Comparison of ENCODE assay signal across 8 cellular contexts in genomic region chr13:43787518-43787891, GRCh38. TPM values are rescaled to one million over a fixed set of nuclear protein-coding genes. Genes with fewer than 3 reads are reported as not detected.
DNase-seq lines count a peak whose midpoint lies in the region; ATAC-seq and TF ChIP-seq lines count a peak whose summit lies in the region.

No MANE protein-coding gene starts in this region.

- peaks cover 0 to 39% of the 10 kb centered on the region in 2 donors for H3K4me1 ChIP-seq in right atrium auricular region
- no peaks in the 10 kb centered on the region for H3K4me1 ChIP-seq in mesodermal cell (ENCODE audit: control insufficient read depth, insufficient read depth, low read length, poor library complexity, severe bottlenecking)

- intact Hi-C loops in left ventricle myocardium superior (cut with micrococcal nuclease): no loop called here

- WGBS in mesodermal cell (ENCODE audit: insufficient coverage in 2 of 2), 2 experiments: 11 to 20% methylated on average over 2 to 7 of the region's 9 CpGs

- H3K9me3 Mint-ChIP-seq in brain: no peaks in the 10 kb centered on the region

- peak overlapping the region; percentile 68 to 81 for H3K27ac ChIP-seq in right atrium auricular region
- peak overlapping the region; percentile 8 for H3K27ac ChIP-seq in mesodermal cell (ENCODE audit: low read depth, low read length, severe bottlenecking)

- ATAC-seq in left ventricle myocardium superior: no peak
- ATAC-seq in HG02798 (IDR thresholded peaks at IDR 0.05; ENCODE audit: poor library complexity, unreplicated experiment): no peak

- H3K36me3 ChIP-seq in right atrium auricular region (no peaks in the 10 kb centered on the region), mesodermal cell (ENCODE audit: control insufficient read depth, insufficient read depth, low read length) (no peaks in the 10 kb centered on the region)

- DNase-seq in right atrium auricular region (ENCODE audit: low spot score) (no peak), left ventricle myocardium superior (no peak), glomerular visceral epithelial cell (ENCODE audit: extremely low spot score) (no peak), NCI-H345 (lab: John Stamatoyannopoulos, UW) (no peak), NCI-H345 treated with DMSO at 0.1 percent for 48 hours (lab: John Stamatoyannopoulos, UW; ENCODE audit: unreplicated experiment) (no peak)

- H3K27ac Mint-ChIP-seq in brain: peak overlapping the region; percentile 78 to 97 (median 91)

- no peaks in the 10 kb centered on the region for H3K27me3 ChIP-seq in right atrium auricular region

- peaks cover 5% of the 10 kb centered on the region for H3K27me3 Mint-ChIP-seq in brain

- peaks cover 57% of the 10 kb centered on the region for H3K4me1 Mint-ChIP-seq in brain

- H3K4me3 Mint-ChIP-seq in brain: peak overlapping the region; percentile 84 to 91 (median 87)

- H3K36me3 Mint-ChIP-seq in brain: no peaks in the 10 kb centered on the region

- H3K9me3 ChIP-seq in right atrium auricular region (no peaks in the 10 kb centered on the region), mesodermal cell (ENCODE audit: control insufficient read depth, low read length) (no peaks in the 10 kb centered on the region)

- TF ChIP-seq CTCF in right atrium auricular region (IDR thresholded peaks at IDR 0.05): no peak
- no peak for TF ChIP-seq CTCF in brain (conservative IDR thresholded peaks at IDR 0.05)

- H3K4me3 ChIP-seq in right atrium auricular region (peak overlapping the region; percentile 59 to 67), mesodermal cell (ENCODE audit: extremely low read depth, insufficient read depth, low read length, poor library complexity, severe bottlenecking) (peak overlapping the region; percentile 58)

RNA-seq across cellular contexts. Expression of gene ENOX1, which starts 0.7 kb away (rescaled TPM):
- total RNA-seq in right atrium auricular region: 1 to 10 TPM; 1.3 to 2.4 TPM
- total RNA-seq in left ventricle myocardium superior: 6.8 TPM
- polyA plus RNA-seq in brain (ENCODE audit: insufficient read depth, low read depth, low replicate concordance): 3.6 TPM
- polyA plus RNA-seq in mesodermal cell (2013, experiment 1 of 2): 5.6 TPM
- 6.5 TPM for polyA plus RNA-seq in mesodermal cell (2013, experiment 2 of 2)
